ENCODE assay signal across 12 cellular contexts in the genomic region with DNA sequence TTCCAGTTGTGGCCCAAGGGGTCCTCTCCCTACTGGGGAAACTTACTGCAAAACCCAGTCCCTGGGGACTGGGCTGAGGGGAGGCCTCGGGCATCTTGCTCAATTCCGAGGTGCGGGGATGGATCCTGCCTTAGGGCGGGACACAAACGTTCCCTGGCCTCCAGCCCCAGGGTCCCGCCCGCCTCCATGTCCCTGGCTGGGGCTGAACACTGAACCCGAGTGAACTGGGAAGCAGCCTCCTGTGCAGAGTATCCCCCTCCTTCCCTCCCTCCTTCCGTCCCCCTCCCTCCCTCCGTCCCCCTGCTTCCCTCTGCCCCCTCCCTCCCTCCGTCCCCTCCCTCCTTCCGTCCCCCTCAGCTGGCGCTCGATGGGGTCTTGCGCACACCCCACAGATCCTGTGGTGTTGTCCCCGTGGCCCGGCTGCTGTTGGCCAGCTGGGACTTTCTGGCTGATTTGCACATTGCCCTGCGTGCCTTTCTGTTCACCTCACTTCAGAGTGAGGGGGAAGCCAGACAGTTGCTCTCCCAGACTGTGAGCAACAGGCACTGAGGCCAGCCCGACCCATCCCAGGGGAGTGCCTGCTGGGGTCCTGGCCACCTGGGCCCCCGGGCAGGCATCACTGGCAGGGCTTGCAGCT. TPM values are rescaled to one million over a fixed set of nuclear protein-coding genes. Genes with fewer than 3 reads are reported as not detected.
DNase-seq lines count a peak whose midpoint lies in the region; ATAC-seq and TF ChIP-seq lines count a peak whose summit lies in the region.
"Had no signal": no experiment of that assay in that cellular context is flagged by ENCODE, and none has a peak within 500 bp of the region (broad histone marks: within the 10 kb centered on the region; RNA-seq: fewer than 3 reads in every experiment).

No MANE protein-coding gene starts in this region.

- ATAC-seq in GM18873 (IDR thresholded peaks at IDR 0.05; ENCODE audit: low FRiP score, unreplicated experiment), result peak; percentile 53
- no peak for ATAC-seq in left colon
- no peak for ATAC-seq in GM21825 (IDR thresholded peaks at IDR 0.05; ENCODE audit: unreplicated experiment)
- ATAC-seq: PC-3 had no signal

- WGBS in stomach, 5 donors, result 57 to 74% (median 64%) methylated on average over 9 to 20 of the region's 20 CpGs

- no peak for TF ChIP-seq CTCF in cardiac fibroblast (IDR thresholded peaks at IDR 0.05; ENCODE audit: low read depth, low read length)
- no peak for TF ChIP-seq CTCF in stomach (IDR thresholded peaks at IDR 0.05)

- no peaks in the 10 kb centered on the region for H3K9me3 ChIP-seq in stomach
- H3K9me3 ChIP-seq: neutrophil had no signal

- intact Hi-C loops in left colon (cut with DNase I, micrococcal nuclease), result no loop called here
- intact Hi-C loops in stomach (cut with DNase I; ENCODE audit: low total_unique reads), result no loop called here

- peaks cover 63 to 82% (median 80%) of the 10 kb centered on the region in 4 donors for H3K4me1 ChIP-seq in stomach

- no peak for TF ChIP-seq POLR2A in stomach (IDR thresholded peaks at IDR 0.05)

- no peaks in the 10 kb centered on the region for H3K27me3 ChIP-seq in stomach
- H3K27me3 ChIP-seq: neutrophil had no signal

- DNase-seq in cardiac fibroblast (ENCODE audit: low read depth in 2 of 2) (peak; percentile 61 to 82), left colon (peak; percentile 43 to 63), stomach (peak; percentile 39), NCI-H1417 treated with DMSO at 0.1 percent for 48 hours (lab: John Stamatoyannopoulos, UW) (no peak)
- no peak for DNase-seq in activated CD4-positive, CD25-positive, alpha-beta regulatory T cell treated with anti-CD3 and anti-CD28 coated beads, Interleukin-2, amount 50 U/mL, for 72 hours
- no peak for DNase-seq in stimulated activated naive CD4-positive, alpha-beta T cell treated with Interleukin-2 at 50 U/mL for 16 hours (lab: John Stamatoyannopoulos, UW)
- DNase-seq: activated naive CD8-positive, alpha-beta T cell treated with anti-CD3 and anti-CD28 coated beads, Interleukin-2, amount 10 ng/mL, durations not matched to agents 7 days and 5 days; DMS79 treated with DMSO at 0.1 percent for 48 hours; PC-3 had no signal

- no peak for TF ChIP-seq EP300 in stomach (IDR thresholded peaks at IDR 0.05)

- H3K4me3 ChIP-seq in cardiac fibroblast (replicated peaks in 1 of 2; ENCODE audit: low read depth in 2 of 2, low read length in 2 of 2) (peak overlapping the region in 1 of 2 donors; percentile 14), stomach (peak overlapping the region in 1 of 4 donors; percentile 33)

- H3K36me3 ChIP-seq in stomach, result peaks cover 4 to 14% (median 8%) of the 10 kb centered on the region in 4 donors

- peak overlapping the region; percentile 9 to 97 (median 89) for H3K27ac ChIP-seq in stomach
- H3K27ac ChIP-seq: neutrophil had no signal

RNA-seq across cellular contexts. Expression of a gene that starts 5.5 kb away (rescaled TPM):
- total RNA-seq in left colon (10 to 100 TPM; 94.5 to 99.8 TPM), stomach (100 to 1,000 TPM in 1 of 5 donors, 10 to 100 TPM in 4; 20.9 to 204 (median 58.9) TPM)
- polyA plus RNA-seq in stomach, result 10 to 100 TPM; 27.1 to 39.5 (median 37.3) TPM

RNA-seq across cellular contexts. Expression of a gene that starts 12.6 kb away (rescaled TPM):
- total RNA-seq in left colon, result 10 to 100 TPM; 24.9 to 27.2 TPM
- total RNA-seq in stomach, result 100 to 1,000 TPM in 1 of 5 donors, 10 to 100 TPM in 1, not detected in 3; 27.2 to 114 TPM
- 10 to 100 TPM; 15.1 to 63.4 (median 20.3) TPM for polyA plus RNA-seq in stomach

RNA-seq across cellular contexts. Expression of a gene that starts 25.3 kb away (rescaled TPM):
- total RNA-seq in left colon (10 to 100 TPM; 75.1 to 76.7 TPM), stomach (100 to 1,000 TPM in 3 of 5 donors, 10 to 100 TPM in 2; 88.5 to 776 (median 459) TPM)
- polyA plus RNA-seq in stomach, result 10 to 100 TPM; 10.4 to 58.9 (median 22.7) TPM

RNA-seq across cellular contexts. Expression of a gene that starts 35.4 kb away (rescaled TPM):
- total RNA-seq in left colon (under 1 TPM; 0.11 to 0.15 TPM), stomach (under 1 TPM in 1 of 5 donors, not detected in 4; 0.73 TPM)
- polyA plus RNA-seq in stomach, result under 1 TPM; 0.15 to 0.55 (median 0.19) TPM

RNA-seq across cellular contexts. Expression of a gene that starts 44.2 kb away (rescaled TPM):
- total RNA-seq in left colon (10 to 100 TPM; 26.7 to 31.4 TPM), stomach (100 to 1,000 TPM in 1 of 5 donors, 10 to 100 TPM in 3, 1 to 10 TPM in 1; 7.5 to 235 (median 56.2) TPM)
- 10 to 100 TPM; 46.8 to 68.1 (median 55.3) TPM for polyA plus RNA-seq in stomach

Comparison
In these comparisons a context has a peak if more than half of its experiments do, and no peak if none do; other contexts are left out.
1. DNase-seq: peak in cardiac fibroblast (2 of 2), left colon (2 of 2) and stomach (single experiment); none in activated CD4-positive, CD25-positive, alpha-beta regulatory T cell treated with anti-CD3 and anti-CD28 coated beads, Interleukin-2, amount 50 U/mL, for 72 hours (single experiment), stimulated activated naive CD4-positive, alpha-beta T cell treated with Interleukin-2 at 50 U/mL for 16 hours (single experiment) and NCI-H1417 treated with DMSO at 0.1 percent for 48 hours (single experiment).